In genomic region chr6:88963139-88964090, GRCh38 we compare ENCODE assay signal across 8 cellular contexts. TPM values are rescaled to one million over a fixed set of nuclear protein-coding genes. Genes with fewer than 3 reads are reported as not detected.
DNase-seq lines count a peak whose midpoint lies in the region; ATAC-seq and TF ChIP-seq lines count a peak whose summit lies in the region.

Gene RNGTT (minus strand): TSS chr6:88963618. CDS start chr6:88963409, 209 bp downstream.

- H3K27me3 ChIP-seq in H9 (ENCODE audit: insufficient read depth, low read length), result no peaks in the 10 kb centered on the region
- no peaks in the 10 kb centered on the region for H3K27me3 ChIP-seq in MG63

- no peak within 1 kb of the TSS for H2BK120ac ChIP-seq in H9 (ENCODE audit: low read depth, low read length, poor library complexity, severe bottlenecking)

- H4K8ac ChIP-seq in H9 (replicated peaks; ENCODE audit: insufficient read length, low read depth, low read length), result no peak within 1 kb of the TSS

- H3K27ac ChIP-seq in H9 (ENCODE audit: insufficient read length, low read depth, low read length), result no peak within 1 kb of the TSS

- ATAC-seq in stimulated activated naive CD8-positive, alpha-beta T cell treated with anti-CD3 and anti-CD28 coated beads, Interleukin-15, amount 100 ng/mL, for 72 hours, result peak; percentile 100

- H3K9ac ChIP-seq in H9 (ENCODE audit: extremely low read depth, insufficient read length, low read length), result peak within 1 kb of the TSS; percentile 85

- peaks cover 4% of the 10 kb centered on the region for H3K36me3 ChIP-seq in MG63

- H3K4me3 Mint-ChIP-seq in H9 (peak within 1 kb of the TSS; percentile 94 to 98), nephron progenitor cell (peak within 1 kb of the TSS; percentile 100)
- H3K4me3 Mint-ChIP-seq in stimulated activated naive CD8-positive, alpha-beta T cell treated with anti-CD3 and anti-CD28 coated beads, Interleukin-15, amount 100 ng/mL, for 72 hours, result peak within 1 kb of the TSS; percentile 99

- peaks cover 8% of the 10 kb centered on the region; the same call in 1 of the 2 replicates for H3K79me2 ChIP-seq in H9 (ENCODE audit: insufficient read depth, low read length)

- H3K9me3 ChIP-seq in H9 (ENCODE audit: control insufficient read depth, low read depth, low read length) (no peaks in the 10 kb centered on the region), MG63 (no peaks in the 10 kb centered on the region; the same call in 1 of the 2 replicates)

- no peak within 1 kb of the TSS for H3T11ph ChIP-seq in H9 (ENCODE audit: low read length)

- H3K27ac Mint-ChIP-seq in H9 (peak within 1 kb of the TSS; percentile 92 to 98 (median 97)), nephron progenitor cell (peak within 1 kb of the TSS; percentile 98)
- peak within 1 kb of the TSS; percentile 98 to 99 for H3K27ac Mint-ChIP-seq in stimulated activated naive CD8-positive, alpha-beta T cell treated with anti-CD3 and anti-CD28 coated beads, Interleukin-15, amount 100 ng/mL, for 72 hours

- H2AFZ ChIP-seq in H9 (ENCODE audit: low read length), result peak within 1 kb of the TSS; percentile 17

- no peak within 1 kb of the TSS for H2BK15ac ChIP-seq in H9 (ENCODE audit: low read depth, low read length)

- H3K36me3 Mint-ChIP-seq in H9 (ENCODE audit: insufficient read depth in 1 of 3, low read depth in 3 of 3) (peaks cover 4 to 10% (median 5%) of the 10 kb centered on the region in 3 experiments; a peak in 5 of 7 replicates), nephron progenitor cell (ENCODE audit: low read depth) (peaks cover 47% of the 10 kb centered on the region)

- H4K20me1 ChIP-seq in H9 (ENCODE audit: control insufficient read depth, insufficient read depth, insufficient read length), result no peaks in the 10 kb centered on the region

- no peaks in the 10 kb centered on the region for H3K79me1 ChIP-seq in H9 (ENCODE audit: insufficient read depth, low read depth, low read length, poor library complexity, severe bottlenecking)

- H3K23ac ChIP-seq in H9 (ENCODE audit: insufficient read length, low read depth, low read length), result no peak within 1 kb of the TSS

- no peak within 1 kb of the TSS for H2BK20ac ChIP-seq in H9 (ENCODE audit: low read depth, low read length, poor library complexity, severe bottlenecking)

- H3K23me2 ChIP-seq in H9 (ENCODE audit: insufficient read length, low read depth, low read length, poor library complexity, severe bottlenecking), result peaks cover 4% of the 10 kb centered on the region

- no peak within 1 kb of the TSS for H2BK12ac ChIP-seq in H9 (ENCODE audit: insufficient read length, low read depth, low read length)

- H2AK5ac ChIP-seq in H9 (ENCODE audit: insufficient read length, low read length), result no peak within 1 kb of the TSS

- WGBS in H9 (ENCODE audit: extremely low coverage, insufficient read length, low lambda C conversion rate), result no CpG with 5 or more reads among the region's 74 CpGs

- H4K5ac ChIP-seq in H9 (ENCODE audit: insufficient read length, low read depth, low read length), result no peak within 1 kb of the TSS

- TF ChIP-seq CTCF in H9 (conservative IDR thresholded peaks at IDR 0.05), result no peak
- no peak for TF ChIP-seq CTCF in nephron progenitor cell (IDR thresholded peaks at IDR 0.05)

- H3K4me1 Mint-ChIP-seq in H9 (peaks cover 23 to 32% of the 10 kb centered on the region in 2 experiments), nephron progenitor cell (peaks cover 33% of the 10 kb centered on the region)
- H3K4me1 Mint-ChIP-seq in stimulated activated naive CD8-positive, alpha-beta T cell treated with anti-CD3 and anti-CD28 coated beads, Interleukin-15, amount 100 ng/mL, for 72 hours, result peaks cover 42% of the 10 kb centered on the region

- H3K14ac ChIP-seq in H9 (ENCODE audit: insufficient read depth, low read length), result peak within 1 kb of the TSS; percentile 77

- H3K4me2 ChIP-seq in H9 (ENCODE audit: insufficient read depth, insufficient read length, low read length), result peak within 1 kb of the TSS; percentile 97

- peaks cover 2% of the 10 kb centered on the region; the same call in 1 of the 2 replicates for H3K4me1 ChIP-seq in H9 (ENCODE audit: insufficient read depth, low read length)

- no peak within 1 kb of the TSS for H4K91ac ChIP-seq in H9 (ENCODE audit: insufficient read length, low read depth, low read length)

- H3K9me3 Mint-ChIP-seq in H9 (peaks cover 0 to 8% of the 10 kb centered on the region in 2 experiments; a peak in 3 of 5 replicates), nephron progenitor cell (peaks cover 39% of the 10 kb centered on the region)
- no peaks in the 10 kb centered on the region for H3K9me3 Mint-ChIP-seq in stimulated activated naive CD8-positive, alpha-beta T cell treated with anti-CD3 and anti-CD28 coated beads, Interleukin-15, amount 100 ng/mL, for 72 hours

- peak within 1 kb of the TSS; percentile 100 for H3K4me3 ChIP-seq in MG63

- H2BK5ac ChIP-seq in H9 (ENCODE audit: insufficient read length, low read length), result no peak within 1 kb of the TSS

- H3K27me3 Mint-ChIP-seq in H9 (ENCODE audit: low read depth) (peaks cover 2% of the 10 kb centered on the region; the same call in 1 of the 2 replicates), nephron progenitor cell (ENCODE audit: low read depth, poor library complexity) (no peaks in the 10 kb centered on the region)
- no peaks in the 10 kb centered on the region for H3K27me3 Mint-ChIP-seq in stimulated activated naive CD8-positive, alpha-beta T cell treated with anti-CD3 and anti-CD28 coated beads, Interleukin-15, amount 100 ng/mL, for 72 hours

- DNase-seq in ELR (ENCODE audit: low read depth) (peak; percentile 99), H9 (peak; percentile 99), MG63 (peak; percentile 98), SHP77 treated with DMSO at 0.1 percent for 48 hours (lab: John Stamatoyannopoulos, UW) (peak; percentile 95), fibroblast of the conjunctiva (ENCODE audit: low read depth) (peak; percentile 94), nephron progenitor cell (peak; percentile 100)
- peak; percentile 99 for DNase-seq in activated effector memory CD4-positive, alpha-beta T cell treated with anti-CD3 and anti-CD28 coated beads, Interleukin-2, amount 50 U/mL, for 16 hours
- DNase-seq in stimulated activated naive CD8-positive, alpha-beta T cell treated with anti-CD3 and anti-CD28 coated beads, Interleukin-15, amount 100 ng/mL, for 72 hours, result peak; percentile 94 to 96

- peak within 1 kb of the TSS; percentile 72 for H3K18ac ChIP-seq in H9 (ENCODE audit: insufficient read length, low read depth, low read length)

- H3K56ac ChIP-seq in H9 (ENCODE audit: insufficient read length, low read depth, low read length), result no peak within 1 kb of the TSS

- H3K4ac ChIP-seq in H9 (ENCODE audit: low read depth, low read length), result no peak within 1 kb of the TSS

RNA-seq across cellular contexts. Expression of gene RNGTT, which starts in this region (rescaled TPM):
- total RNA-seq in H9 (2021), result 20.5 and 20.8 TPM in 2 replicates
- 28.4 and 30.6 TPM in 2 replicates for total RNA-seq in MG63 (2014; rRNA removed; shearing (Covaris generic); ENCODE audit: low replicate concordance)
